1 cellular context compared by ENCODE assay signal in genomic region chr1:186768906-186769305, GRCh38.
TF ChIP-seq lines count a peak whose summit lies in the region.

No MANE protein-coding gene starts in this region.

TF ChIP-seq in GM23338, 12 proteins besides CTCF, POLR2A, EP300 and RAD21 (continued from another document):
- TF ChIP-seq ZNF462 (CRISPR knock-in tag; IDR thresholded peaks at IDR 0.05) = no peak
